1 cellular context compared by ENCODE assay signal in the genomic region with DNA sequence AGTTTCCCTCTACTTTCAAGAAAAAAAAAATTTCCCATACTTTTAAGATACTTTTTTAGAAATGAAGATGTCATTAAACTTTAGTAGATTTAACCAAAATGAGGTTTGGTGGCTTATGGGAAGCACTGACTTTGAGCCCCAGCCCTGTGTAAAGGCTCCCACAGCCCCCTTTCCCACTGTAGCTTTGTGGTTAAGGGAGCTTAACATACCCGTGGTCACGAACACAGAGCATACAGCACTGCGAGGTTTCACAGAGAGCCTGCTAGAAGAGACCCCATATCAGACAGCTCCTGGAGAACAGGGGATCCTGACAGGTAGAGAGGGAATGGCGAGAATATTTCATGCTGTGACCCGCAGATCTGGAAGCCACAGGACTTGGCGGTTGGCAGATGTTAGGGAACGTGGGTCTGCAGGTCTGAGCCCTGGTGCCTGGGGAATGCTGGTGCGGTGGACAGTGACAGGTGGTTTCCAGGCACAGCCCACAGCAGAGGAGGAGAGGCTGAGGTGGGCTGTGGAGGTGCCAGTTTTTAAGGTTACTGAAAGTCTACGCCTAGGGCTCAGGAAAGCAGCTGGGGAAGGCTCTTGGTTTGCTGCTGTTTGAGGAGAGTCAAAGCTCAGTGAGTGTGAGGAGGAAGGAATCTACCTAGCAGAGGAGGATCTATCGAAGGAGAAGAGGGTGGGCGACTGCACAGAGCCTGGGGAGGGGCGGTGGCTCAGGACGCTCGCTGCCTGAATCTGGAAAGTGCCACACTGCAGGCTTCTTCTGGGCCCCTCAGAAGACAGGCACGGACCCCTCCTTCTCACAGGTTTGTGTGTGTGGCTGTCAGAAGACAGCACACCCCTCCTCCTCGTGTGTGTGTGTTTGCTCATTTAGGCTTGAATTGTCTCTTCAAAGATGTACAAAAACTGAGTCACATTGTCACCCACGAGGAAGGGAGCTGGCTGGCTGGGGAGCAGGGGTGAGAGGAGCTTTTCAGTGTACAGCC.
TF ChIP-seq lines count a peak whose summit lies in the region.

No MANE protein-coding gene starts in this region.

TF ChIP-seq in GM23338, 12 proteins besides CTCF, POLR2A, EP300 and RAD21 (continued from another document):
- no peak for TF ChIP-seq POLR2AphosphoS5 (IDR thresholded peaks at IDR 0.05; ENCODE audit: low read depth)
- TF ChIP-seq ZNF114 (CRISPR knock-in tag; IDR thresholded peaks at IDR 0.05): no peak
- no peak for TF ChIP-seq EZH2 (IDR thresholded peaks at IDR 0.05; ENCODE audit: low read depth, unreplicated experiment)
- no peak for TF ChIP-seq ZNF331 (CRISPR knock-in tag; IDR thresholded peaks at IDR 0.05; ENCODE audit: low read depth)
- TF ChIP-seq, protein P1, sequence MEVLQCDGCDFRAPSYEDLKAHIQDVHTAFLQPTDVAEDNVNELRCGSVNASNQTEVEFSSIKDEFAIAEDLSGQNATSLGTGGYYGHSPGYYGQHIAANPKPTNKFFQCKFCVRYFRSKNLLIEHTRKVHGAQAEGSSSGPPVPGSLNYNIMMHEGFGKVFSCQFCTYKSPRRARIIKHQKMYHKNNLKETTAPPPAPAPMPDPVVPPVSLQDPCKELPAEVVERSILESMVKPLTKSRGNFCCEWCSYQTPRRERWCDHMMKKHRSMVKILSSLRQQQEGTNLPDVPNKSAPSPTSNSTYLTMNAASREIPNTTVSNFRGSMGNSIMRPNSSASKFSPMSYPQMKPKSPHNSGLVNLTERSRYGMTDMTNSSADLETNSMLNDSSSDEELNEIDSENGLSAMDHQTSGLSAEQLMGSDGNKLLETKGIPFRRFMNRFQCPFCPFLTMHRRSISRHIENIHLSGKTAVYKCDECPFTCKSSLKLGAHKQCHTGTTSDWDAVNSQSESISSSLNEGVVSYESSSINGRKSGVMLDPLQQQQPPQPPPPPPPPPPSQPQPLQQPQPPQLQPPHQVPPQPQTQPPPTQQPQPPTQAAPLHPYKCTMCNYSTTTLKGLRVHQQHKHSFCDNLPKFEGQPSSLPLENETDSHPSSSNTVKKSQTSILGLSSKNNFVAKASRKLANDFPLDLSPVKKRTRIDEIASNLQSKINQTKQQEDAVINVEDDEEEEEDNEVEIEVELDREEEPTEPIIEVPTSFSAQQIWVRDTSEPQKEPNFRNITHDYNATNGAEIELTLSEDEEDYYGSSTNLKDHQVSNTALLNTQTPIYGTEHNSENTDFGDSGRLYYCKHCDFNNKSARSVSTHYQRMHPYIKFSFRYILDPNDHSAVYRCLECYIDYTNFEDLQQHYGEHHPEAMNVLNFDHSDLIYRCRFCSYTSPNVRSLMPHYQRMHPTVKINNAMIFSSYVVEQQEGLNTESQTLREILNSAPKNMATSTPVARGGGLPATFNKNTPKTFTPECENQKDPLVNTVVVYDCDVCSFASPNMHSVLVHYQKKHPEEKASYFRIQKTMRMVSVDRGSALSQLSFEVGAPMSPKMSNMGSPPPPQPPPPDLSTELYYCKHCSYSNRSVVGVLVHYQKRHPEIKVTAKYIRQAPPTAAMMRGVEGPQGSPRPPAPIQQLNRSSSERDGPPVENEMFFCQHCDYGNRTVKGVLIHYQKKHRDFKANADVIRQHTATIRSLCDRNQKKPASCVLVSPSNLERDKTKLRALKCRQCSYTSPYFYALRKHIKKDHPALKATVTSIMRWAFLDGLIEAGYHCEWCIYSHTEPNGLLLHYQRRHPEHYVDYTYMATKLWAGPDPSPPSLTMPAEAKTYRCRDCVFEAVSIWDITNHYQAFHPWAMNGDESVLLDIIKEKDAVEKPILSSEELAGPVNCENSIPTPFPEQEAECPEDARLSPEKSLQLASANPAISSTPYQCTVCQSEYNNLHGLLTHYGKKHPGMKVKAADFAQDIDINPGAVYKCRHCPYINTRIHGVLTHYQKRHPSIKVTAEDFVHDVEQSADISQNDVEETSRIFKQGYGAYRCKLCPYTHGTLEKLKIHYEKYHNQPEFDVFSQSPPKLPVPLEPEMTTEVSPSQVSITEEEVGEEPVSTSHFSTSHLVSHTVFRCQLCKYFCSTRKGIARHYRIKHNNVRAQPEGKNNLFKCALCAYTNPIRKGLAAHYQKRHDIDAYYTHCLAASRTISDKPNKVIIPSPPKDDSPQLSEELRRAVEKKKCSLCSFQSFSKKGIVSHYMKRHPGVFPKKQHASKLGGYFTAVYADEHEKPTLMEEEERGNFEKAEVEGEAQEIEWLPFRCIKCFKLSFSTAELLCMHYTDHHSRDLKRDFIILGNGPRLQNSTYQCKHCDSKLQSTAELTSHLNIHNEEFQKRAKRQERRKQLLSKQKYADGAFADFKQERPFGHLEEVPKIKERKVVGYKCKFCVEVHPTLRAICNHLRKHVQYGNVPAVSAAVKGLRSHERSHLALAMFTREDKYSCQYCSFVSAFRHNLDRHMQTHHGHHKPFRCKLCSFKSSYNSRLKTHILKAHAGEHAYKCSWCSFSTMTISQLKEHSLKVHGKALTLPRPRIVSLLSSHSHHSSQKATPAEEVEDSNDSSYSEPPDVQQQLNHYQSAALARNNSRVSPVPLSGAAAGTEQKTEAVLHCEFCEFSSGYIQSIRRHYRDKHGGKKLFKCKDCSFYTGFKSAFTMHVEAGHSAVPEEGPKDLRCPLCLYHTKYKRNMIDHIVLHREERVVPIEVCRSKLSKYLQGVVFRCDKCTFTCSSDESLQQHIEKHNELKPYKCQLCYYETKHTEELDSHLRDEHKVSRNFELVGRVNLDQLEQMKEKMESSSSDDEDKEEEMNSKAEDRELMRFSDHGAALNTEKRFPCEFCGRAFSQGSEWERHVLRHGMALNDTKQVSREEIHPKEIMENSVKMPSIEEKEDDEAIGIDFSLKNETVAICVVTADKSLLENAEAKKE (CRISPR knock-in tag; IDR thresholded peaks at IDR 0.05): no peak
- TF ChIP-seq, protein P2, sequence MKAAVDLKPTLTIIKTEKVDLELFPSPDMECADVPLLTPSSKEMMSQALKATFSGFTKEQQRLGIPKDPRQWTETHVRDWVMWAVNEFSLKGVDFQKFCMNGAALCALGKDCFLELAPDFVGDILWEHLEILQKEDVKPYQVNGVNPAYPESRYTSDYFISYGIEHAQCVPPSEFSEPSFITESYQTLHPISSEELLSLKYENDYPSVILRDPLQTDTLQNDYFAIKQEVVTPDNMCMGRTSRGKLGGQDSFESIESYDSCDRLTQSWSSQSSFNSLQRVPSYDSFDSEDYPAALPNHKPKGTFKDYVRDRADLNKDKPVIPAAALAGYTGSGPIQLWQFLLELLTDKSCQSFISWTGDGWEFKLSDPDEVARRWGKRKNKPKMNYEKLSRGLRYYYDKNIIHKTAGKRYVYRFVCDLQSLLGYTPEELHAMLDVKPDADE (IDR thresholded peaks at IDR 0.05): no peak
- no peak for TF ChIP-seq NANOG (IDR thresholded peaks at IDR 0.05; ENCODE audit: borderline replicate concordance)
- no peak for TF ChIP-seq JUNB (IDR thresholded peaks at IDR 0.05; ENCODE audit: unreplicated experiment)
